12 cellular contexts compared by ENCODE assay signal in genomic region chr19:36851898-36852297, GRCh38. TPM values are rescaled to one million over a fixed set of nuclear protein-coding genes. Genes with fewer than 3 reads are reported as not detected.
DNase-seq lines count a peak whose midpoint lies in the region; ATAC-seq, FAIRE-seq and TF ChIP-seq lines count a peak whose summit lies in the region.
"Had no signal": no experiment of that assay in that cellular context is flagged by ENCODE, and none has a peak within 500 bp of the region (broad histone marks: within the 10 kb centered on the region; RNA-seq: fewer than 3 reads in every experiment).

No MANE protein-coding gene starts in this region.

- TF ChIP-seq RAD21 in HepG2 (CRISPR knock-in tag; IDR thresholded peaks at IDR 0.05), result no peak

- CTCF ChIA-PET in HepG2 (lab: Yijun Ruan, JAX; ENCODE audit: low intra/inter-chr PET ratio, low total read pairs), result no interaction called here

- TF ChIP-seq EP300 in HepG2 (IDR thresholded peaks at IDR 0.05; ENCODE audit: low read depth in 2 of 2, low read length in 2 of 2) (no peak), HepG2 (CRISPR knock-in tag; IDR thresholded peaks at IDR 0.05; ENCODE audit: borderline replicate concordance) (no peak)

- H3K4me2 ChIP-seq in HepG2 (ENCODE audit: low read depth, low read length), result peak overlapping the region; percentile 89

- H3K4me1 ChIP-seq in HepG2 (ENCODE audit: insufficient read depth, low read length) (peaks cover 12% of the 10 kb centered on the region), right lobe of liver (peaks cover 0 to 6% (median 0%) of the 10 kb centered on the region in 4 donors), ascending aorta (peaks cover 0 to 5% of the 10 kb centered on the region in 2 donors), kidney (ENCODE audit: control insufficient read depth in 1 of 2, insufficient read depth in 1 of 2, low read depth in 1 of 2, low read length in 2 of 2) (peaks cover 6 to 8% of the 10 kb centered on the region in 2 donors), tibial artery (peaks cover 0 to 29% (median 10%) of the 10 kb centered on the region in 4 donors)

- WGBS in HepG2 (ENCODE audit: low lambda C conversion rate), result 96% methylated on average over 3 of the region's 3 CpGs
- WGBS in right lobe of liver (ENCODE audit: insufficient coverage, low coverage, low lambda C conversion rate, missing lambda C conversion rate), result 95% methylated on average over 3 of the region's 3 CpGs

- H3K9ac ChIP-seq in HepG2 (ENCODE audit: insufficient read depth, low read depth, low read length) (peak overlapping the region; percentile 89; the same call in 1 of the 2 replicates), kidney (ENCODE audit: low read length in 2 of 2) (peak overlapping the region in 1 of 2 donors; percentile 97)

- no peaks in the 10 kb centered on the region for H3K27me3 Mint-ChIP-seq in activated naive CD8-positive, alpha-beta T cell treated with anti-CD3 and anti-CD28 coated beads for 36 hours
- H3K27me3 Mint-ChIP-seq: stimulated activated naive CD8-positive, alpha-beta T cell treated with anti-CD3 and anti-CD28 coated beads, Interleukin-15, amount 100 ng/mL, for 72 hours had no signal

- DNase-seq in HepG2 (ENCODE audit: low spot score), result no peak
- DNase-seq in right lobe of liver, result no peak
- no peak for DNase-seq in ascending aorta (ENCODE audit: low spot score in 2 of 2)
- no peak for DNase-seq in kidney
- DNase-seq in tibial artery, result no peak
- DNase-seq in activated naive CD8-positive, alpha-beta T cell treated with anti-CD3 and anti-CD28 coated beads for 36 hours, result no peak
- DNase-seq in NCI-H748 (lab: John Stamatoyannopoulos, UW; ENCODE audit: unreplicated experiment), result no peak
- DNase-seq in amygdala (lab: John Stamatoyannopoulos, UW), result no peak
- DNase-seq: activated naive CD4-positive, alpha-beta T cell treated with anti-CD3 and anti-CD28 coated beads, Interleukin-2, amount 50 U/mL, for 16 hours; nephron progenitor cell; SHP77 treated with DMSO at 0.1 percent for 48 hours; stimulated activated naive CD8-positive, alpha-beta T cell treated with anti-CD3 and anti-CD28 coated beads, Interleukin-15, amount 100 ng/mL, for 72 hours had no signal

- peaks cover 0 to 4% of the 10 kb centered on the region in 2 experiments; a peak in 1 of 5 replicates for H3K27me3 ChIP-seq in HepG2 (ENCODE audit: control insufficient read depth in 1 of 2, insufficient read depth in 2 of 2, low read length in 2 of 2)
- H3K27me3 ChIP-seq in right lobe of liver, result no peaks in the 10 kb centered on the region
- no peaks in the 10 kb centered on the region for H3K27me3 ChIP-seq in ascending aorta
- no peaks in the 10 kb centered on the region for H3K27me3 ChIP-seq in tibial artery

- TF ChIP-seq POLR2A in HepG2 (IDR thresholded peaks at IDR 0.05; ENCODE audit: insufficient read depth in 1 of 2, low read depth in 2 of 2, low read length in 2 of 2) (no peak), right lobe of liver (IDR thresholded peaks at IDR 0.05) (no peak)

- POLR2A ChIA-PET in HepG2 (lab: Yijun Ruan, JAX), result interaction anchor here (2.2 to 4.8 kb wide), 2 partner anchors 13 to 278 kb away, joined by 14 to 169 read pairs; partner anchors contain the start of genes ZNF529 and ZNF790

- in situ Hi-C loops in HepG2 (cut with HindIII; ENCODE audit: extremely low pct_ligation_motif_present, low pct_unique_long_range_greater_than_20kb), result no loop called here

- BruUV-seq in HepG2 (replicated peaks; lab: Mats Ljungman, UMichigan), result no TSS peak

- H3K27ac ChIP-seq in HepG2 (ENCODE audit: extremely low read length, insufficient read depth, low read length), result no peak overlapping the region
- H3K27ac ChIP-seq in right lobe of liver, result no peak overlapping the region
- H3K27ac ChIP-seq in ascending aorta, result no peak overlapping the region
- H3K27ac ChIP-seq in kidney (ENCODE audit: low read depth in 2 of 2, low read length in 2 of 2), result no peak overlapping the region
- no peak overlapping the region for H3K27ac ChIP-seq in tibial artery

- no peaks in the 10 kb centered on the region for H4K20me1 ChIP-seq in HepG2 (ENCODE audit: insufficient read depth, low read length)

- H3K4me1 Mint-ChIP-seq in activated naive CD8-positive, alpha-beta T cell treated with anti-CD3 and anti-CD28 coated beads for 36 hours, result peaks cover 5% of the 10 kb centered on the region
- H3K4me1 Mint-ChIP-seq: stimulated activated naive CD8-positive, alpha-beta T cell treated with anti-CD3 and anti-CD28 coated beads, Interleukin-15, amount 100 ng/mL, for 72 hours had no signal

- H3K4me3 ChIP-seq in HepG2 (replicated peaks in 1 of 3; ENCODE audit: insufficient read depth in 1 of 3, low read depth in 2 of 3, low read length in 3 of 3), result peak overlapping the region; percentile 88 to 98 (median 96)
- no peak overlapping the region for H3K4me3 ChIP-seq in right lobe of liver
- H3K4me3 ChIP-seq in ascending aorta, result peak overlapping the region; percentile 78 to 84
- H3K4me3 ChIP-seq in kidney (ENCODE audit: low read length in 2 of 2), result peak overlapping the region; percentile 86 to 100
- peak overlapping the region; percentile 67 to 94 for H3K4me3 ChIP-seq in tibial artery

- H3K36me3 ChIP-seq in HepG2 (replicated peaks in 1 of 2; ENCODE audit: control insufficient read depth in 1 of 2, insufficient read depth in 2 of 2, low read length in 2 of 2), result no peaks in the 10 kb centered on the region; a peak in 1 of 5 replicates
- peaks cover 0 to 8% (median 0%) of the 10 kb centered on the region in 4 donors for H3K36me3 ChIP-seq in right lobe of liver
- H3K36me3 ChIP-seq in ascending aorta, result peaks cover 12 to 32% of the 10 kb centered on the region in 2 donors
- H3K36me3 ChIP-seq in kidney (ENCODE audit: control insufficient read depth in 1 of 2, insufficient read depth in 2 of 2, low read length in 2 of 2), result peaks cover 0 to 2% of the 10 kb centered on the region in 2 donors
- H3K36me3 ChIP-seq in tibial artery, result peaks cover 39 to 47% (median 45%) of the 10 kb centered on the region in 3 donors

- FAIRE-seq in HepG2 (lab: Jason Lieb, UNC), result no peak
- no peak for FAIRE-seq in kidney (lab: Jason Lieb, UNC)

- peaks cover 25% of the 10 kb centered on the region for H3K9me3 Mint-ChIP-seq in activated naive CD8-positive, alpha-beta T cell treated with anti-CD3 and anti-CD28 coated beads for 36 hours

- peaks cover 25% of the 10 kb centered on the region; the same call in 1 of the 2 replicates for H3K9me3 ChIP-seq in HepG2 (ENCODE audit: low read length)
- H3K9me3 ChIP-seq in right lobe of liver, result peaks cover 0 to 6% (median 0%) of the 10 kb centered on the region in 4 donors
- peaks cover 6 to 32% of the 10 kb centered on the region in 2 donors for H3K9me3 ChIP-seq in ascending aorta
- no peaks in the 10 kb centered on the region for H3K9me3 ChIP-seq in kidney (ENCODE audit: control insufficient read depth in 1 of 2, low read length in 2 of 2)
- peaks cover 0 to 26% (median 3%) of the 10 kb centered on the region in 3 donors for H3K9me3 ChIP-seq in tibial artery

- ATAC-seq in HepG2, result no peak
- ATAC-seq in right lobe of liver, result no peak
- ATAC-seq: stimulated activated naive CD8-positive, alpha-beta T cell treated with anti-CD3 and anti-CD28 coated beads, Interleukin-15, amount 100 ng/mL, for 72 hours had no signal

- intact Hi-C loops in HepG2 (cut with micrococcal nuclease; ENCODE audit: unreplicated experiment) (loop anchor here (5.0 kb wide), 1 partner anchor 80 kb away; the partner anchor contains the start of gene ZNF850), right lobe of liver (cut with DNase I) (no loop called here), ascending aorta (cut with DNase I) (loop anchor here (2.0 to 5.0 kb wide), 4 partner anchors 165 to 323 kb away; partner anchors contain the start of genes ZNF260, ZNF420, ZNF461 and ZNF567), kidney (cut with DNase I) (no loop called here), tibial artery (cut with DNase I; ENCODE audit: low total_unique reads) (loop anchor here (10.0 kb wide), 1 partner anchor 63 kb away; the partner anchor contains the start of genes ZNF568 and ZNF829)

- peaks cover 6% of the 10 kb centered on the region for H3K79me2 ChIP-seq in HepG2 (ENCODE audit: insufficient read depth, low read length)

- H3K36me3 Mint-ChIP-seq in activated naive CD8-positive, alpha-beta T cell treated with anti-CD3 and anti-CD28 coated beads for 36 hours, result peaks cover 41% of the 10 kb centered on the region

- no peak for TF ChIP-seq CTCF in HepG2 (CRISPR knock-in tag; IDR thresholded peaks at IDR 0.05)
- TF ChIP-seq CTCF in right lobe of liver (IDR thresholded peaks at IDR 0.05), result no peak
- TF ChIP-seq CTCF in ascending aorta (IDR thresholded peaks at IDR 0.05), result no peak
- TF ChIP-seq CTCF in kidney (IDR thresholded peaks at IDR 0.05; ENCODE audit: borderline replicate concordance, extremely low read depth, insufficient read depth), result no peak
- TF ChIP-seq CTCF in tibial artery (IDR thresholded peaks at IDR 0.05), result no peak

- no peak overlapping the region for H3K27ac Mint-ChIP-seq in activated naive CD8-positive, alpha-beta T cell treated with anti-CD3 and anti-CD28 coated beads for 36 hours
- H3K27ac Mint-ChIP-seq: nephron progenitor cell; stimulated activated naive CD8-positive, alpha-beta T cell treated with anti-CD3 and anti-CD28 coated beads, Interleukin-15, amount 100 ng/mL, for 72 hours had no signal

- H2AFZ ChIP-seq in HepG2 (ENCODE audit: low read length), result no peak overlapping the region

- no peak overlapping the region for H3K4me3 Mint-ChIP-seq in activated naive CD8-positive, alpha-beta T cell treated with anti-CD3 and anti-CD28 coated beads for 36 hours
- H3K4me3 Mint-ChIP-seq: stimulated activated naive CD8-positive, alpha-beta T cell treated with anti-CD3 and anti-CD28 coated beads, Interleukin-15, amount 100 ng/mL, for 72 hours had no signal

RNA-seq across cellular contexts. Expression of gene ZNF345, which starts 1.2 kb away (rescaled TPM):
- 2.9 and 3.0 TPM in 2 replicates for total RNA-seq in HepG2 (2016; rRNA removed; fragmentation: Illumina TruSeq; extraction: Trizol)
- total RNA-seq in HepG2 (2016; cell fraction: cytosol; rRNA removed; fragmentation: Illumina TruSeq; extraction: Trizol; ENCODE audit: low read depth), result 0.62 and 1.2 TPM in 2 replicates
- 3.0 and 3.7 TPM in 2 replicates for total RNA-seq in HepG2 (2016; cell fraction: insoluble cytoplasmic fraction; rRNA removed; fragmentation: Illumina TruSeq; extraction: Trizol)
- total RNA-seq in HepG2 (2016; cell fraction: membrane; rRNA removed; fragmentation: Illumina TruSeq; extraction: Trizol), result 1.2 and 1.3 TPM in 2 replicates
- total RNA-seq in HepG2 (2016; cell fraction: nucleus; rRNA removed; fragmentation: Illumina TruSeq; extraction: Trizol), result 3.0 and 4.5 TPM in 2 replicates
- polyA plus RNA-seq in HepG2 (2011; rRNA removed), result 2.6 TPM in 2 replicates
- polyA plus RNA-seq in HepG2 (2011; cell fraction: cytosol; rRNA removed), result 0.86 and 1.6 TPM in 2 replicates
- 3.9 and 8.2 TPM in 2 replicates for polyA plus RNA-seq in HepG2 (2011; cell fraction: nucleus; rRNA removed)
- 2.7 and 3.4 TPM in 2 replicates for polyA plus RNA-seq in HepG2 (2012)
- 0.19 TPM in 1 of 2 replicates, not detected in the other for polyA plus RNA-seq in HepG2 (2016; cell fraction: cytosol; fragmentation: Illumina TruSeq; extraction: Trizol; ENCODE audit: low read depth)
- polyA plus RNA-seq in HepG2 (2016; cell fraction: insoluble cytoplasmic fraction; fragmentation: Illumina TruSeq; extraction: Trizol; ENCODE audit: low read depth), result 1.9 and 2.2 TPM in 2 replicates
- 0.68 and 0.76 TPM in 2 replicates for polyA plus RNA-seq in HepG2 (2016; cell fraction: membrane; fragmentation: Illumina TruSeq; extraction: Trizol; ENCODE audit: low read depth)
- polyA plus RNA-seq in HepG2 (2016; cell fraction: nucleus; fragmentation: Illumina TruSeq; extraction: Trizol; ENCODE audit: insufficient read depth, low read depth), result 5.4 and 5.8 TPM in 2 replicates
- polyA minus RNA-seq in HepG2 (2011; rRNA and poly(A)+ RNA removed; ENCODE audit: low replicate concordance), result 1.2 TPM in 1 of 2 replicates, not detected in the other
- polyA minus RNA-seq in HepG2 (2011; cell fraction: cytosol; rRNA and poly(A)+ RNA removed), result 1.8 and 1.9 TPM in 2 replicates
- polyA minus RNA-seq in HepG2 (2011; cell fraction: nucleus; rRNA and poly(A)+ RNA removed), result 3.7 and 5.8 TPM in 2 replicates
- total RNA-seq in right lobe of liver, result 1 to 10 TPM in 4 of 6 experiments, under 1 TPM in 2; 0.56 to 2.4 (median 1.5) TPM
- total RNA-seq in ascending aorta, result 8.0 TPM
- total RNA-seq in kidney, result 8.5 TPM
- polyA plus RNA-seq in kidney (ENCODE audit: insufficient read depth, low read depth, low replicate concordance), result 2.0 TPM
- total RNA-seq in activated naive CD8-positive, alpha-beta T cell treated with anti-CD3 and anti-CD28 coated beads for 36 hours, result 1 to 10 TPM; 3.6 to 4.9 TPM

RNA-seq across cellular contexts. Expression of gene ZNF790, which starts 13.7 kb away (rescaled TPM):
- total RNA-seq in HepG2 (2016; rRNA removed; fragmentation: Illumina TruSeq; extraction: Trizol) (5.3 and 8.5 TPM in 2 replicates), right lobe of liver (1 to 10 TPM; 3.7 to 6.4 (median 5.5) TPM), ascending aorta (17.0 TPM), kidney (9.5 TPM)
- total RNA-seq in HepG2 (2016; cell fraction: cytosol; rRNA removed; fragmentation: Illumina TruSeq; extraction: Trizol; ENCODE audit: low read depth), result 0.53 and 1.6 TPM in 2 replicates
- 5.9 and 7.8 TPM in 2 replicates for total RNA-seq in HepG2 (2016; cell fraction: insoluble cytoplasmic fraction; rRNA removed; fragmentation: Illumina TruSeq; extraction: Trizol)
- total RNA-seq in HepG2 (2016; cell fraction: membrane; rRNA removed; fragmentation: Illumina TruSeq; extraction: Trizol), result 2.3 and 2.4 TPM in 2 replicates
- 4.9 and 8.2 TPM in 2 replicates for total RNA-seq in HepG2 (2016; cell fraction: nucleus; rRNA removed; fragmentation: Illumina TruSeq; extraction: Trizol)
- polyA plus RNA-seq in HepG2 (2011; rRNA removed) (1.3 and 1.4 TPM in 2 replicates), kidney (ENCODE audit: insufficient read depth, low read depth, low replicate concordance) (4.6 TPM)
- polyA plus RNA-seq in HepG2 (2011; cell fraction: cytosol; rRNA removed), result 1.1 and 1.6 TPM in 2 replicates
- 1.00 and 1.8 TPM in 2 replicates for polyA plus RNA-seq in HepG2 (2011; cell fraction: nucleus; rRNA removed)
- polyA plus RNA-seq in HepG2 (2012), result 2.2 and 3.4 TPM in 2 replicates
- polyA plus RNA-seq in HepG2 (2016; cell fraction: cytosol; fragmentation: Illumina TruSeq; extraction: Trizol; ENCODE audit: low read depth), result 0.18 and 0.33 TPM in 2 replicates
- 3.4 TPM in 2 replicates for polyA plus RNA-seq in HepG2 (2016; cell fraction: insoluble cytoplasmic fraction; fragmentation: Illumina TruSeq; extraction: Trizol; ENCODE audit: low read depth)
- 0.36 and 0.84 TPM in 2 replicates for polyA plus RNA-seq in HepG2 (2016; cell fraction: membrane; fragmentation: Illumina TruSeq; extraction: Trizol; ENCODE audit: low read depth)
- 3.5 and 4.3 TPM in 2 replicates for polyA plus RNA-seq in HepG2 (2016; cell fraction: nucleus; fragmentation: Illumina TruSeq; extraction: Trizol; ENCODE audit: insufficient read depth, low read depth)
- polyA minus RNA-seq in HepG2 (2011; rRNA and poly(A)+ RNA removed; ENCODE audit: low replicate concordance), result 1.0 TPM in 1 of 2 replicates, not detected in the other
- polyA minus RNA-seq in HepG2 (2011; cell fraction: cytosol; rRNA and poly(A)+ RNA removed), result 1.5 and 2.0 TPM in 2 replicates
- 10.2 and 13.6 TPM in 2 replicates for polyA minus RNA-seq in HepG2 (2011; cell fraction: nucleus; rRNA and poly(A)+ RNA removed)
- total RNA-seq in activated naive CD8-positive, alpha-beta T cell treated with anti-CD3 and anti-CD28 coated beads for 36 hours, result 1 to 10 TPM; 9.0 to 9.6 TPM

Comparison
In these comparisons a context has a peak if more than half of its experiments do, and no peak if none do; other contexts are left out.
1. H3K4me3 ChIP-seq: peak in HepG2 (3 of 3), ascending aorta (2 of 2), kidney (2 of 2) and tibial artery (2 of 2); none in right lobe of liver (0 of 3).
2. intact Hi-C loops: an anchor here in HepG2 (5.0 kb wide), ascending aorta (2.0 to 5.0 kb wide) and tibial artery (10.0 kb wide); none called in right lobe of liver and kidney.